ENCODE assay signal across 15 cellular contexts in the genomic region with DNA sequence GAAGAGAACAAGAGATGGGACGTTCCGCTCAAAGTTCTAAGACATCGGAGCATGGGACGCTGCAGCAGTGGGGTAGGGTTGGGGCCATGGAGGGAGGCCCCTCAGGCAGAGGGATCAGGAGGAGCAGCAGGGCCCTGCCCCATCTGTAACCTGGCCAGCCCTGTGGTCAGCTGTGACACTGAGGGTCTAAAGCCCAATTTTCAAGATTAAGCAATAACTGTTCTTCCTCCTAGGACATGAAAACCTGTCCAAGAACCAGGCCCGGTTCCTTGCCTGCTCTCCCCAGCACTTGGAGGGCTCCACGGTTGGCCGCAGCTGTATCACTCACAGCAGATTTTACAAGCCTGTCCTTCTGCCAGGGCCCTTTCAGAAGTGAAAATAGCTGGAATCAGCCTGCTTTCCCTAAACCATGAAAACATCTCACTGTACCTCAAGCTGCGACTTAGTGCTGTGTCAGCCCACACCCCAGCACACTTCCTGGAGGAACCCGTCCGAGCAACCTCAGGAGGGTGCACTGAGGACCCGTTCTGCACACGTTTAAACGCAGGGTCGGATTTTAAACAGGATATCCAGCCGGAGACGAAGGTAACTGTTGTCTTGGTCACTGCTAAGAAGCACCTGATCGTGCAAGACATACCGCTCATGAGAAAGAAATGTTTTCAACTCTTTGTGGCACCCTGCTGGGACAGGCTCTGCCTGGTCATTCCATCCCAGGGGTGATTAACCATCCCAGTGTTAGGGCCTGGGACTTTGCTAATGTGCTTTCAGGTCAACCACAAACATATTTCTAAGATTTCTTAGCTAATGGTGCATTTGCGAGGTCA.
DNase-seq lines count a peak whose midpoint lies in the region; ATAC-seq and TF ChIP-seq lines count a peak whose summit lies in the region.
"Had no signal": no experiment of that assay in that cellular context is flagged by ENCODE, and none has a peak within 500 bp of the region (broad histone marks: within the 10 kb centered on the region; RNA-seq: fewer than 3 reads in every experiment).

No MANE protein-coding gene starts in this region.

- POLR2A ChIA-PET in naive thymus-derived CD4-positive, alpha-beta T cell (lab: Charles Lee), result no interaction called here

- WGBS in heart left ventricle, 4 donors, result 69 to 87% (median 72%) methylated on average over 16 to 19 of the region's 19 CpGs

- intact Hi-C loops in heart left ventricle (cut with DNase I), result no loop called here
- intact Hi-C loops in naive thymus-derived CD4-positive, alpha-beta T cell (cut with micrococcal nuclease), result no loop called here

- no peaks in the 10 kb centered on the region for H4K20me1 ChIP-seq in BLaER1

- no peaks in the 10 kb centered on the region for H3K27me3 Mint-ChIP-seq in osteocyte (ENCODE audit: unreplicated experiment)
- peaks cover 3 to 49% (median 29%) of the 10 kb centered on the region in 5 donors for H3K27me3 Mint-ChIP-seq in naive thymus-derived CD4-positive, alpha-beta T cell

- ATAC-seq in heart left ventricle (peak; percentile 34 to 57 (median 44)), GM19324 (IDR thresholded peaks at IDR 0.05; ENCODE audit: low FRiP score, unreplicated experiment) (no peak), GM19351 (IDR thresholded peaks at IDR 0.05; ENCODE audit: unreplicated experiment) (no peak)
- ATAC-seq in naive thymus-derived CD4-positive, alpha-beta T cell, result no peak
- ATAC-seq: activated T-cell treated with anti-CD3 and anti-CD28 coated beads, Interleukin-2, amount 50 U/mL, for 72 hours had no signal

- H3K4me2 ChIP-seq in BLaER1, result peak overlapping the region; percentile 90

- H3K27me3 ChIP-seq in BLaER1 (no peaks in the 10 kb centered on the region), heart left ventricle (peaks cover 0 to 7% (median 0%) of the 10 kb centered on the region in 9 donors)
- no peaks in the 10 kb centered on the region for H3K27me3 ChIP-seq in naive thymus-derived CD4-positive, alpha-beta T cell (ENCODE audit: control insufficient read depth in 2 of 2, insufficient read depth in 2 of 2, low read length in 2 of 2)

- no peak for TF ChIP-seq CTCF in heart left ventricle (IDR thresholded peaks at IDR 0.05)
- no peak for TF ChIP-seq CTCF in osteocyte (IDR thresholded peaks at IDR 0.05)

- H3K36me3 Mint-ChIP-seq in osteocyte (ENCODE audit: unreplicated experiment), result no peaks in the 10 kb centered on the region
- H3K36me3 Mint-ChIP-seq in naive thymus-derived CD4-positive, alpha-beta T cell, result peaks cover 0 to 8% (median 0%) of the 10 kb centered on the region in 5 donors

- peak overlapping the region; percentile 32 for H3K4me3 ChIP-seq in BLaER1
- no peak overlapping the region for H3K4me3 ChIP-seq in heart left ventricle
- H3K4me3 ChIP-seq in naive thymus-derived CD4-positive, alpha-beta T cell (ENCODE audit: low read length), result no peak overlapping the region
- H3K4me3 ChIP-seq: skin epidermis had no signal

- no peaks in the 10 kb centered on the region for H3K36me3 ChIP-seq in BLaER1
- H3K36me3 ChIP-seq in heart left ventricle, result no peaks in the 10 kb centered on the region
- no peaks in the 10 kb centered on the region for H3K36me3 ChIP-seq in naive thymus-derived CD4-positive, alpha-beta T cell (ENCODE audit: control insufficient read depth in 2 of 3, insufficient read depth in 3 of 3, low read length in 3 of 3)

- DNase-seq in RPMI8226, result peak; percentile 75
- DNase-seq in heart left ventricle, result peak in 1 of 5 donors; percentile 67
- peak; percentile 74 for DNase-seq in osteocyte (ENCODE audit: extremely low spot score, unreplicated experiment)
- DNase-seq in naive thymus-derived CD4-positive, alpha-beta T cell, result no peak
- no peak for DNase-seq in NCI-H1092 treated with DMSO at 0.1 percent for 48 hours (lab: John Stamatoyannopoulos, UW)
- DNase-seq: activated T-cell treated with anti-CD3 and anti-CD28 coated beads, Interleukin-2, amount 50 U/mL, for 72 hours; AML-193; effector CD8-positive, alpha-beta T cell; KG1; stimulated activated naive CD4-positive, alpha-beta T cell had no signal

- H3K4me1 Mint-ChIP-seq in osteocyte (ENCODE audit: unreplicated experiment), result no peaks in the 10 kb centered on the region
- H3K4me1 Mint-ChIP-seq in naive thymus-derived CD4-positive, alpha-beta T cell, result no peaks in the 10 kb centered on the region

- peak overlapping the region; percentile 87 for H3K27ac ChIP-seq in BLaER1
- H3K27ac ChIP-seq in heart left ventricle, result peak overlapping the region in 10 of 12 donors; percentile 1 to 88 (median 48)
- H3K27ac ChIP-seq in naive thymus-derived CD4-positive, alpha-beta T cell (ENCODE audit: low read depth, low read length), result no peak overlapping the region

- H3K9me3 Mint-ChIP-seq in osteocyte (ENCODE audit: unreplicated experiment), result peaks cover 24% of the 10 kb centered on the region
- H3K9me3 Mint-ChIP-seq in naive thymus-derived CD4-positive, alpha-beta T cell, result peaks cover under 1 to 23% (median 8%) of the 10 kb centered on the region in 11 donors

- no peak overlapping the region for H3K4me3 Mint-ChIP-seq in osteocyte (ENCODE audit: unreplicated experiment)
- no peak overlapping the region for H3K4me3 Mint-ChIP-seq in naive thymus-derived CD4-positive, alpha-beta T cell
- H3K4me3 Mint-ChIP-seq: activated T-cell treated with anti-CD3 and anti-CD28 coated beads, Interleukin-2, amount 50 U/mL, for 72 hours; T-helper 2 cell treated with Interferon-gamma antibody and Interleukin-4, amounts not matched to agents 5 μg/mL and 100 μg/mL, for 36 hours had no signal

- TF ChIP-seq POLR2A in heart left ventricle (IDR thresholded peaks at IDR 0.05), result no peak

- peaks cover 35% of the 10 kb centered on the region for H3K9me3 ChIP-seq in BLaER1
- peaks cover 0 to 17% (median 0%) of the 10 kb centered on the region in 12 donors for H3K9me3 ChIP-seq in heart left ventricle
- H3K9me3 ChIP-seq in naive thymus-derived CD4-positive, alpha-beta T cell (ENCODE audit: control insufficient read depth in 2 of 3, low read length in 3 of 3), result no peaks in the 10 kb centered on the region

- CTCF ChIA-PET in naive thymus-derived CD4-positive, alpha-beta T cell (lab: Charles Lee), result no interaction called here

- H3K9ac ChIP-seq in BLaER1, result peak overlapping the region; percentile 71

- peaks cover 80% of the 10 kb centered on the region for H3K4me1 ChIP-seq in BLaER1
- H3K4me1 ChIP-seq in heart left ventricle, result peaks cover 0 to 10% (median 0%) of the 10 kb centered on the region in 12 donors
- H3K4me1 ChIP-seq in naive thymus-derived CD4-positive, alpha-beta T cell (ENCODE audit: control insufficient read depth in 2 of 2, insufficient read depth in 2 of 2, low read length in 2 of 2), result no peaks in the 10 kb centered on the region

- H3K27ac Mint-ChIP-seq in osteocyte (ENCODE audit: unreplicated experiment), result no peak overlapping the region
- H3K27ac Mint-ChIP-seq in naive thymus-derived CD4-positive, alpha-beta T cell, result no peak overlapping the region
- H3K27ac Mint-ChIP-seq: activated T-cell treated with anti-CD3 and anti-CD28 coated beads, Interleukin-2, amount 50 U/mL, for 72 hours; T-helper 2 cell treated with Interferon-gamma antibody and Interleukin-4, amounts not matched to agents 5 μg/mL and 100 μg/mL, for 36 hours had no signal

Comparison
In these comparisons a context has a peak if more than half of its experiments do, and no peak if none do; other contexts are left out.
1. DNase-seq: peak in RPMI8226 (single experiment) and osteocyte (single experiment); none in naive thymus-derived CD4-positive, alpha-beta T cell (0 of 9) and NCI-H1092 treated with DMSO at 0.1 percent for 48 hours (single experiment).
2. ATAC-seq: peak in heart left ventricle (4 of 4); none in GM19324 (single experiment), naive thymus-derived CD4-positive, alpha-beta T cell (single experiment) and GM19351 (single experiment).